33 cellular contexts compared by ENCODE assay signal in genomic region chr6:131761762-131762067, GRCh38. TPM values are rescaled to one million over a fixed set of nuclear protein-coding genes. Genes with fewer than 3 reads are reported as not detected.
"Had no signal": no experiment of that assay in that cellular context is flagged by ENCODE, and none has a peak within 500 bp of the region (broad histone marks: within the 10 kb centered on the region; RNA-seq: fewer than 3 reads in every experiment).

No MANE protein-coding gene starts in this region.

- H3K27ac Mint-ChIP-seq: naive thymus-derived CD8-positive, alpha-beta T cell; nephron progenitor cell had no signal

- H3K4me3 ChIP-seq: coronary artery, esophagus squamous epithelium, lower lobe of right lung, ovary, psoas muscle, sigmoid colon, skin epidermis, stomach, testis, tibial nerve, upper lobe of left lung had no signal

- H3K9me3 ChIP-seq: esophagus squamous epithelium, lower lobe of right lung, ovary, psoas muscle, sigmoid colon, stomach, testis, tibial nerve, upper lobe of left lung had no signal

- H3K36me3 Mint-ChIP-seq: naive thymus-derived CD8-positive, alpha-beta T cell had no signal

- H3K4me1 ChIP-seq: lower lobe of right lung, psoas muscle, sigmoid colon, upper lobe of left lung had no signal

- ATAC-seq: left ventricle myocardium superior; lower lobe of right lung; naive thymus-derived CD8-positive, alpha-beta T cell; psoas muscle; right cardiac atrium had no signal

- H3K4me1 Mint-ChIP-seq: naive thymus-derived CD8-positive, alpha-beta T cell had no signal

- H3K27me3 ChIP-seq: ovary, sigmoid colon, stomach, testis, tibial nerve, upper lobe of left lung had no signal

- FAIRE-seq: frontal cortex, keratinocyte, urothelium cell line had no signal

- H3K27ac ChIP-seq: coronary artery, esophagus squamous epithelium, lower lobe of right lung, ovary, psoas muscle, sigmoid colon, skin epidermis, stomach, testis, tibial nerve, upper lobe of left lung had no signal

- H3K36me3 ChIP-seq: esophagus squamous epithelium, lower lobe of right lung, ovary, sigmoid colon, stomach, tibial nerve, upper lobe of left lung had no signal

- DNase-seq: dermis blood vessel endothelial cell; effector memory CD4-positive, alpha-beta T cell; esophagus squamous epithelium; head of caudate nucleus; left ventricle myocardium superior; lower lobe of right lung; naive thymus-derived CD8-positive, alpha-beta T cell; nephron progenitor cell; nucleus accumbens; ovary; posterior cingulate gyrus; psoas muscle; right cardiac atrium; sigmoid colon; stimulated activated CD4-positive, alpha-beta T cell treated with anti-CD3 and anti-CD28 coated beads, Interleukin-15, amount 100 ng/mL, for 24 hours; stimulated activated CD4-positive, alpha-beta T cell treated with anti-CD3 and anti-CD28 coated beads, Interleukin-2, amount 100 ng/mL, for 48 hours; stimulated activated naive CD4-positive, alpha-beta T cell treated with Interleukin-2 at 50 U/mL for 16 hours; stomach; testis had no signal

- H3K9me3 Mint-ChIP-seq: naive thymus-derived CD8-positive, alpha-beta T cell; nephron progenitor cell had no signal

- H3K4me3 Mint-ChIP-seq: naive thymus-derived CD8-positive, alpha-beta T cell; nephron progenitor cell had no signal

RNA-seq across cellular contexts. Expression of gene ENPP1, which starts 46.1 kb away (rescaled TPM):
- polyA plus RNA-seq: naive thymus-derived CD8-positive, alpha-beta T cell had no signal

RNA-seq across cellular contexts. Expression of gene CTAGE9, which starts 50.9 kb away (rescaled TPM):
- total RNA-seq: dermis blood vessel endothelial cell; endothelial cell of umbilical vein; epithelial cell of proximal tubule; esophagus squamous epithelium; fibroblast of villous mesenchyme; frontal cortex; left ventricle myocardium superior; lower lobe of right lung; mesenteric fat pad; myocyte; naive thymus-derived CD8-positive, alpha-beta T cell; ovary; psoas muscle; renal cortical epithelial cell; right cardiac atrium; sigmoid colon; subcutaneous adipose tissue; tibial nerve; upper lobe of left lung had no signal
- polyA plus RNA-seq: endothelial cell of umbilical vein; keratinocyte; naive thymus-derived CD8-positive, alpha-beta T cell; ovary; psoas muscle; right cardiac atrium; sigmoid colon; stomach had no signal
